15 cellular contexts compared by ENCODE assay signal in genomic region chr22:46280999-46281623, GRCh38. TPM values are rescaled to one million over a fixed set of nuclear protein-coding genes. Genes with fewer than 3 reads are reported as not detected.
DNase-seq lines count a peak whose midpoint lies in the region; ATAC-seq and TF ChIP-seq lines count a peak whose summit lies in the region.
"Had no signal": no experiment of that assay in that cellular context is flagged by ENCODE, and none has a peak within 500 bp of the region (broad histone marks: within the 10 kb centered on the region; RNA-seq: fewer than 3 reads in every experiment).

No MANE protein-coding gene starts in this region.

- H3K27me3 ChIP-seq in lower lobe of right lung (ENCODE audit: low read depth): no peaks in the 10 kb centered on the region

- no peaks in the 10 kb centered on the region for H3K9me3 Mint-ChIP-seq in activated CD4-positive, alpha-beta memory T cell treated with anti-CD3 and anti-CD28 coated beads, Interleukin-2, amount 10 ng/mL, durations not matched to agents 7 days and 5 days
- H3K9me3 Mint-ChIP-seq in activated CD4-positive, alpha-beta memory T cell treated with anti-CD3 and anti-CD28 coated beads for 36 hours: no peaks in the 10 kb centered on the region

- no peaks in the 10 kb centered on the region for H3K9me3 ChIP-seq in lower lobe of right lung
- H3K9me3 ChIP-seq: A549, SK-N-SH had no signal

- H3K4me3 ChIP-seq in lower lobe of right lung: no peak overlapping the region
- H3K4me3 ChIP-seq: A549, K562 had no signal

- peaks cover 17% of the 10 kb centered on the region for H3K4me1 Mint-ChIP-seq in activated CD4-positive, alpha-beta memory T cell treated with anti-CD3 and anti-CD28 coated beads, Interleukin-2, amount 10 ng/mL, durations not matched to agents 7 days and 5 days
- H3K4me1 Mint-ChIP-seq in activated CD4-positive, alpha-beta memory T cell treated with anti-CD3 and anti-CD28 coated beads for 36 hours (ENCODE audit: low read depth): no peaks in the 10 kb centered on the region

- peaks cover 6% of the 10 kb centered on the region for H3K4me1 ChIP-seq in lower lobe of right lung
- H3K4me1 ChIP-seq: A549 had no signal

- no peak overlapping the region for H3K27ac ChIP-seq in lower lobe of right lung
- H3K27ac ChIP-seq: A549 had no signal

- no peak for TF ChIP-seq CTCF in lower lobe of right lung (IDR thresholded peaks at IDR 0.05)

- intact Hi-C loops in activated CD4-positive, alpha-beta memory T cell treated with anti-CD3 and anti-CD28 coated beads for 36 hours (cut with micrococcal nuclease): no loop called here
- intact Hi-C loops in lower lobe of right lung (cut with DNase I): no loop called here

- peak; percentile 46 to 52 for ATAC-seq in lower lobe of right lung
- no peak for ATAC-seq in GM19035 (IDR thresholded peaks at IDR 0.05; ENCODE audit: unreplicated experiment)
- ATAC-seq: A549, K562 had no signal

- peaks cover 37% of the 10 kb centered on the region for H3K36me3 Mint-ChIP-seq in activated CD4-positive, alpha-beta memory T cell treated with anti-CD3 and anti-CD28 coated beads, Interleukin-2, amount 10 ng/mL, durations not matched to agents 7 days and 5 days (ENCODE audit: low read depth)
- H3K36me3 Mint-ChIP-seq in activated CD4-positive, alpha-beta memory T cell treated with anti-CD3 and anti-CD28 coated beads for 36 hours: peaks cover 4% of the 10 kb centered on the region

- H3K36me3 ChIP-seq in lower lobe of right lung: peaks cover 96% of the 10 kb centered on the region

- POLR2A ChIA-PET in activated CD4-positive, alpha-beta memory T cell treated with anti-CD3 and anti-CD28 coated beads, Interleukin-2, amount 10 ng/mL, durations not matched to agents 7 days and 5 days (lab: Charles Lee): interaction anchor here (0.8 to 4.5 kb wide), 5 partner anchors 11 to 130 kb away, joined by 3 to 19 read pairs (median 4); partner anchors contain the start of gene GTSE1
- POLR2A ChIA-PET in activated CD4-positive, alpha-beta memory T cell treated with anti-CD3 and anti-CD28 coated beads for 36 hours (lab: Charles Lee): interaction anchor here (1.0 kb wide), 1 partner anchor 11 kb away, joined by 3 read pairs; no protein-coding TSS in a partner anchor

- peak overlapping the region; percentile 47 for H3K27ac Mint-ChIP-seq in activated CD4-positive, alpha-beta memory T cell treated with anti-CD3 and anti-CD28 coated beads, Interleukin-2, amount 10 ng/mL, durations not matched to agents 7 days and 5 days
- no peak overlapping the region for H3K27ac Mint-ChIP-seq in activated CD4-positive, alpha-beta memory T cell treated with anti-CD3 and anti-CD28 coated beads for 36 hours

- CTCF ChIA-PET in activated CD4-positive, alpha-beta memory T cell treated with anti-CD3 and anti-CD28 coated beads, Interleukin-2, amount 10 ng/mL, durations not matched to agents 7 days and 5 days (lab: Charles Lee): interaction anchor here (0.6 kb wide), 1 partner anchor 52 kb away, joined by 3 read pairs; no protein-coding TSS in a partner anchor
- CTCF ChIA-PET in activated CD4-positive, alpha-beta memory T cell treated with anti-CD3 and anti-CD28 coated beads for 36 hours (lab: Charles Lee): interaction anchor here (1.9 kb wide), 1 partner anchor 159 kb away, joined by 4 read pairs; no protein-coding TSS in a partner anchor

- no peaks in the 10 kb centered on the region for H3K27me3 Mint-ChIP-seq in activated CD4-positive, alpha-beta memory T cell treated with anti-CD3 and anti-CD28 coated beads, Interleukin-2, amount 10 ng/mL, durations not matched to agents 7 days and 5 days
- H3K27me3 Mint-ChIP-seq in activated CD4-positive, alpha-beta memory T cell treated with anti-CD3 and anti-CD28 coated beads for 36 hours: no peaks in the 10 kb centered on the region

- DNase-seq in activated CD4-positive, alpha-beta memory T cell treated with anti-CD3 and anti-CD28 coated beads, Interleukin-2, amount 10 ng/mL, durations not matched to agents 7 days and 5 days: no peak
- no peak for DNase-seq in activated CD4-positive, alpha-beta memory T cell treated with anti-CD3 and anti-CD28 coated beads for 36 hours
- DNase-seq in activated gamma-delta T cell treated with Interleukin-2 at 50 U/mL for 16 hours (peak; percentile 38), lower lobe of right lung (peak; percentile 48), SW 1271 (lab: John Stamatoyannopoulos, UW) (no peak), NCI-H748 treated with DMSO at 0.1 percent for 48 hours (lab: John Stamatoyannopoulos, UW) (no peak)
- DNase-seq in stimulated activated CD8-positive, alpha-beta memory T cell treated with anti-CD3 and anti-CD28 coated beads, Interleukin-7, amount 100 ng/mL, for 4 hours (ENCODE audit: low read depth in 2 of 2): peak; percentile 32 to 33
- DNase-seq: amniotic stem cell, DMS79 treated with DMSO at 0.1 percent for 48 hours, occipital lobe, SK-N-SH had no signal

- H3K4me3 Mint-ChIP-seq in activated CD4-positive, alpha-beta memory T cell treated with anti-CD3 and anti-CD28 coated beads, Interleukin-2, amount 10 ng/mL, durations not matched to agents 7 days and 5 days: no peak overlapping the region
- H3K4me3 Mint-ChIP-seq in activated CD4-positive, alpha-beta memory T cell treated with anti-CD3 and anti-CD28 coated beads for 36 hours: no peak overlapping the region

RNA-seq across cellular contexts. Expression of gene TTC38, which starts 13.3 kb away (rescaled TPM):
- total RNA-seq in activated CD4-positive, alpha-beta memory T cell treated with anti-CD3 and anti-CD28 coated beads, Interleukin-2, amount 10 ng/mL, durations not matched to agents 7 days and 5 days: 10 to 100 TPM; 17.8 to 20.7 TPM
- 1 to 10 TPM; 8.7 to 9.4 TPM for total RNA-seq in activated CD4-positive, alpha-beta memory T cell treated with anti-CD3 and anti-CD28 coated beads for 36 hours
- total RNA-seq in lower lobe of right lung: 26.8 TPM

RNA-seq across cellular contexts. Expression of gene GTSE1, which starts 15.6 kb away (rescaled TPM):
- total RNA-seq in activated CD4-positive, alpha-beta memory T cell treated with anti-CD3 and anti-CD28 coated beads, Interleukin-2, amount 10 ng/mL, durations not matched to agents 7 days and 5 days: 10 to 100 TPM; 67.6 to 76.2 TPM
- total RNA-seq in activated CD4-positive, alpha-beta memory T cell treated with anti-CD3 and anti-CD28 coated beads for 36 hours: 10 to 100 TPM; 39.9 to 42.6 TPM
- total RNA-seq in lower lobe of right lung: 1.4 TPM

RNA-seq across cellular contexts. Expression of gene PKDREJ, which starts 18.0 kb away (rescaled TPM):
- not detected for total RNA-seq in activated CD4-positive, alpha-beta memory T cell treated with anti-CD3 and anti-CD28 coated beads, Interleukin-2, amount 10 ng/mL, durations not matched to agents 7 days and 5 days
- total RNA-seq in activated CD4-positive, alpha-beta memory T cell treated with anti-CD3 and anti-CD28 coated beads for 36 hours: not detected
- not detected for total RNA-seq in lower lobe of right lung
- total RNA-seq: endothelial cell of umbilical vein, K562 had no signal

RNA-seq across cellular contexts. Expression of gene CDPF1, which starts 31.0 kb away (rescaled TPM):
- 10 to 100 TPM in 1 of 2 experiments, 1 to 10 TPM in 1; 9.6 to 11.8 TPM for total RNA-seq in activated CD4-positive, alpha-beta memory T cell treated with anti-CD3 and anti-CD28 coated beads, Interleukin-2, amount 10 ng/mL, durations not matched to agents 7 days and 5 days
- 1 to 10 TPM; 6.8 to 8.2 TPM for total RNA-seq in activated CD4-positive, alpha-beta memory T cell treated with anti-CD3 and anti-CD28 coated beads for 36 hours
- 7.1 TPM for total RNA-seq in lower lobe of right lung

RNA-seq across cellular contexts. Expression of gene TRMU, which starts 54.4 kb away (rescaled TPM):
- total RNA-seq in activated CD4-positive, alpha-beta memory T cell treated with anti-CD3 and anti-CD28 coated beads, Interleukin-2, amount 10 ng/mL, durations not matched to agents 7 days and 5 days: 10 to 100 TPM; 66.8 to 71.7 TPM
- total RNA-seq in activated CD4-positive, alpha-beta memory T cell treated with anti-CD3 and anti-CD28 coated beads for 36 hours: 10 to 100 TPM; 61.3 to 63.2 TPM
- total RNA-seq in lower lobe of right lung: 33.5 TPM

Comparison
In these comparisons a context has a peak if more than half of its experiments do, and no peak if none do; other contexts are left out.
1. DNase-seq: peak in activated gamma-delta T cell treated with Interleukin-2 at 50 U/mL for 16 hours (single experiment), lower lobe of right lung (single experiment) and stimulated activated CD8-positive, alpha-beta memory T cell treated with anti-CD3 and anti-CD28 coated beads, Interleukin-7, amount 100 ng/mL, for 4 hours (2 of 2); none in activated CD4-positive, alpha-beta memory T cell treated with anti-CD3 and anti-CD28 coated beads, Interleukin-2, amount 10 ng/mL, durations not matched to agents 7 days and 5 days (single experiment), activated CD4-positive, alpha-beta memory T cell treated with anti-CD3 and anti-CD28 coated beads for 36 hours (single experiment), SW 1271 (0 of 2) and NCI-H748 treated with DMSO at 0.1 percent for 48 hours (single experiment).
2. RNA of gene GTSE1, which starts 15.6 kb away (total RNA-seq): 67.6 to 76.2 TPM in activated CD4-positive, alpha-beta memory T cell treated with anti-CD3 and anti-CD28 coated beads, Interleukin-2, amount 10 ng/mL, durations not matched to agents 7 days and 5 days and 39.9 to 42.6 TPM in activated CD4-positive, alpha-beta memory T cell treated with anti-CD3 and anti-CD28 coated beads for 36 hours; 1.4 TPM in lower lobe of right lung (single experiment); every median in the first group is over 10 times any median in the second.